ENCODE assay signal across 1 cellular context in the genomic region with DNA sequence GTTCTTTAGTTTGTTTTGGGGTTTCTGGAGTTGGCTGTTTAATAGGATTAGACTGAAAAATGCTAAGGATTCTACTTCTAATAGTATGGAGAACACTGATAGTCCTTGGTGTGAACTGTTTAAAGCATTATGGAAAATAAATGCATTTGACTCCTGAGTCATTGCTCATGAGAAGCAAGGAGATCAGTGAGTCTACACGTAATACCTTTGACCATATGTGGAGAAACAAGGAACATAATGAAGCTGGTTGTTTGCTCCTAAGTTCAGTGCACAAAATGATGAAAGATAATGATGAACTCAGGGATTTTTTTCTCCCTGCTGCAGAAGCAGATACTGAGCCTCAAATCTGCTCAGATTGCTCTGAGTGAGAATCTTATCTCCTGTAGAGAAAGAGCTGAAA.
TF ChIP-seq lines count a peak whose summit lies in the region.

No MANE protein-coding gene starts in this region.

TF ChIP-seq in IMR-90, 13 proteins besides CTCF, POLR2A, EP300 and RAD21 (continued from another document):
- TF ChIP-seq, protein P1, sequence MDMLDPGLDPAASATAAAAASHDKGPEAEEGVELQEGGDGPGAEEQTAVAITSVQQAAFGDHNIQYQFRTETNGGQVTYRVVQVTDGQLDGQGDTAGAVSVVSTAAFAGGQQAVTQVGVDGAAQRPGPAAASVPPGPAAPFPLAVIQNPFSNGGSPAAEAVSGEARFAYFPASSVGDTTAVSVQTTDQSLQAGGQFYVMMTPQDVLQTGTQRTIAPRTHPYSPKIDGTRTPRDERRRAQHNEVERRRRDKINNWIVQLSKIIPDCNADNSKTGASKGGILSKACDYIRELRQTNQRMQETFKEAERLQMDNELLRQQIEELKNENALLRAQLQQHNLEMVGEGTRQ (IDR thresholded peaks at IDR 0.05; ENCODE audit: low read depth, low read length) = no peak
- TF ChIP-seq NFE2L2 (IDR thresholded peaks at IDR 0.05; ENCODE audit: low read depth, low read length) = no peak
